Comparison of ENCODE assay signal across 19 cellular contexts in genomic region chr10:70714961-70715360, GRCh38. TPM values are rescaled to one million over a fixed set of nuclear protein-coding genes. Genes with fewer than 3 reads are reported as not detected.
"Had no signal": no experiment of that assay in that cellular context is flagged by ENCODE, and none has a peak within 500 bp of the region (broad histone marks: within the 10 kb centered on the region; RNA-seq: fewer than 3 reads in every experiment).

No MANE protein-coding gene starts in this region.

- H3K4me3 Mint-ChIP-seq: activated CD4-positive, alpha-beta memory T cell treated with anti-CD3 and anti-CD28 coated beads, Interleukin-2, amount 10 ng/mL, durations not matched to agents 7 days and 5 days; activated CD4-positive, alpha-beta T cell treated with anti-CD3 and anti-CD28 coated beads for 36 hours; activated naive CD4-positive, alpha-beta T cell treated with anti-CD3 and anti-CD28 coated beads, Interleukin-2, amount 50 U/mL, for 24 hours; activated T-cell treated with anti-CD3 and anti-CD28 coated beads, Interleukin-2, amount 50 U/mL, for 4 hours; memory B cell; natural killer cell had no signal

- H3K36me3 Mint-ChIP-seq: activated naive CD4-positive, alpha-beta T cell treated with anti-CD3 and anti-CD28 coated beads, Interleukin-2, amount 50 U/mL, for 24 hours; memory B cell; natural killer cell had no signal

- H3K4me1 Mint-ChIP-seq: activated CD4-positive, alpha-beta T cell treated with anti-CD3 and anti-CD28 coated beads for 36 hours; activated naive CD4-positive, alpha-beta T cell treated with anti-CD3 and anti-CD28 coated beads, Interleukin-2, amount 50 U/mL, for 24 hours had no signal

- H3K9me3 Mint-ChIP-seq: activated CD4-positive, alpha-beta memory T cell treated with anti-CD3 and anti-CD28 coated beads, Interleukin-2, amount 10 ng/mL, durations not matched to agents 7 days and 5 days; activated naive CD4-positive, alpha-beta T cell treated with anti-CD3 and anti-CD28 coated beads, Interleukin-2, amount 50 U/mL, for 24 hours; activated T-cell treated with anti-CD3 and anti-CD28 coated beads, Interleukin-2, amount 50 U/mL, for 4 hours; memory B cell; natural killer cell had no signal

- H3K27me3 Mint-ChIP-seq: activated CD4-positive, alpha-beta T cell treated with anti-CD3 and anti-CD28 coated beads for 36 hours; activated naive CD4-positive, alpha-beta T cell treated with anti-CD3 and anti-CD28 coated beads, Interleukin-2, amount 50 U/mL, for 24 hours had no signal

- DNase-seq: activated CD4-positive, alpha-beta memory T cell treated with anti-CD3 and anti-CD28 coated beads, Interleukin-2, amount 10 ng/mL, durations not matched to agents 7 days and 5 days; activated CD4-positive, alpha-beta T cell treated with anti-CD3 and anti-CD28 coated beads for 36 hours; activated effector memory CD4-positive, alpha-beta T cell treated with anti-CD3 and anti-CD28 coated beads, Interleukin-2, amount 50 U/mL, for 16 hours; activated T-cell treated with anti-CD3 and anti-CD28 coated beads, Interleukin-2, amount 50 U/mL, for 4 hours; adrenal gland; colonic mucosa; effector CD4-positive, alpha-beta T cell; foreskin keratinocyte; kidney glomerular epithelial cell; left ventricle myocardium superior; natural killer cell; occipital lobe; stimulated activated CD4-positive, alpha-beta T cell treated with anti-CD3 and anti-CD28 coated beads, Interleukin-4, amount 100 ng/mL, for 24 hours; stimulated activated naive CD8-positive, alpha-beta T cell treated with anti-CD3 and anti-CD28 coated beads, Interleukin-15, Interleukin-2, amounts not matched to agents 100 U/mL and 50 U/mL, for 24 hours; trophoblast cell had no signal

- H3K27ac Mint-ChIP-seq: activated CD4-positive, alpha-beta memory T cell treated with anti-CD3 and anti-CD28 coated beads, Interleukin-2, amount 10 ng/mL, durations not matched to agents 7 days and 5 days; activated CD4-positive, alpha-beta T cell treated with anti-CD3 and anti-CD28 coated beads for 36 hours; activated naive CD4-positive, alpha-beta T cell treated with anti-CD3 and anti-CD28 coated beads, Interleukin-2, amount 50 U/mL, for 24 hours; memory B cell; natural killer cell; progenitor cell of endocrine pancreas had no signal

- ATAC-seq: activated CD4-positive, alpha-beta T cell treated with anti-CD3 and anti-CD28 coated beads for 36 hours; activated T-cell treated with anti-CD3 and anti-CD28 coated beads, Interleukin-2, amount 50 U/mL, for 4 hours; foreskin keratinocyte; left ventricle myocardium superior; natural killer cell; stimulated activated naive CD8-positive, alpha-beta T cell treated with anti-CD3 and anti-CD28 coated beads, Interleukin-15, Interleukin-2, amounts not matched to agents 100 U/mL and 50 U/mL, for 24 hours had no signal

RNA-seq across cellular contexts. Expression of gene ADAMTS14, which starts 42.7 kb away (rescaled TPM):
- total RNA-seq: activated CD4-positive, alpha-beta memory T cell treated with anti-CD3 and anti-CD28 coated beads, Interleukin-2, amount 10 ng/mL, durations not matched to agents 7 days and 5 days; activated CD4-positive, alpha-beta T cell treated with anti-CD3 and anti-CD28 coated beads for 36 hours; foreskin keratinocyte; right atrium auricular region had no signal
